ENCODE assay signal across 13 cellular contexts in the genomic region with DNA sequence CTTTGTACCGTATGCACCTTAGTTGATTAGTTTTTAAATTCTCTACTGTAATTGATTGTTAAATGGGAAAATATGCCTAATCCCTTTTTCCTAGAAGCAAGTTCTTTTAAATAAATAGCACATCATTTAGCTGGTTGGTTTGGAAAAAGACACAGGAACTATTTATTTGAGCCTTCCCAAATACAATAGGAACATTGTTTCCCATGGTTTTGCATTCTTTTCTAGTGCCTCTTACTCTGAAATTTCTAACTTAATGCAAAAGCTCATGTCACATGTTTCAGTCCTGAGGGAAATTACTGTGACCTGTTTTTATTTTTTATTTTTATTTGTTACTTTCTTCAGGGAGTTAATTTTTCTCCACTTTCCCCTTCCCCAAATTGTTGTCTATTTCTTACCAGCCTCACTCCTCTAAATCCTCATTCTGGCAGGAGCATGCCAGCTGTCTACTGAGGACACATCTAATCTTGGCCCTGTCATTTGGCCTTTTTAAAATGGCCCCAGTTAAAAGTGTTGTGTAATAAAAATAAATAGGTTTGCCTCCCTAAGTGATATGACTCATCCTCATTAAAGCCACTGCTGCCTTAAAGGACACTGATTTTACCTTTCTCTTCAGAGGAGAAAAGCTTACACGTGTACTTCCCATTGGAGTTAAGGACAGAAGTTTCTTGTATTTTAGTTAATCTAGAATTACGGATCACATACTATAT.
DNase-seq lines count a peak whose midpoint lies in the region; TF ChIP-seq lines count a peak whose summit lies in the region.
"Had no signal": no experiment of that assay in that cellular context is flagged by ENCODE, and none has a peak within 500 bp of the region (broad histone marks: within the 10 kb centered on the region; RNA-seq: fewer than 3 reads in every experiment).

No MANE protein-coding gene starts in this region.

- H3K9me2 ChIP-seq in GM23248 (ENCODE audit: insufficient read depth): no peaks in the 10 kb centered on the region

- no peak overlapping the region for H3K4me3 ChIP-seq in GM23248
- H3K4me3 ChIP-seq in HAP-1: no peak overlapping the region
- H3K4me3 ChIP-seq in esophagus squamous epithelium: no peak overlapping the region
- H3K4me3 ChIP-seq: pancreas, thyroid gland had no signal

- no peaks in the 10 kb centered on the region for H3K79me2 ChIP-seq in GM23248 (ENCODE audit: insufficient read depth)

- in situ Hi-C loops in GM23248 (cut with MboI) (no loop called here), HAP-1 (cut with MboI; ENCODE audit: low sequenced_read_pairs) (no loop called here)

- no peak overlapping the region for H3K4me2 ChIP-seq in GM23248 (ENCODE audit: unreplicated experiment)

- H3K27ac ChIP-seq in GM23248 (no peak overlapping the region), esophagus squamous epithelium (no peak overlapping the region)
- H3K27ac ChIP-seq: pancreas, thyroid gland had no signal

- H3K9me3 ChIP-seq in GM23248 (ENCODE audit: low read depth) (no peaks in the 10 kb centered on the region), HAP-1 (no peaks in the 10 kb centered on the region), esophagus squamous epithelium (no peaks in the 10 kb centered on the region)
- H3K9me3 ChIP-seq: pancreas, thyroid gland had no signal

- H3F3A ChIP-seq in GM23248 (ENCODE audit: insufficient read depth): no peaks in the 10 kb centered on the region

- TF ChIP-seq POLR2A in esophagus squamous epithelium (IDR thresholded peaks at IDR 0.05): no peak

- H3K4me1 ChIP-seq in GM23248 (ENCODE audit: insufficient read depth): no peaks in the 10 kb centered on the region
- H3K4me1 ChIP-seq in HAP-1: no peaks in the 10 kb centered on the region
- H3K4me1 ChIP-seq in esophagus squamous epithelium: no peaks in the 10 kb centered on the region
- H3K4me1 ChIP-seq: pancreas, thyroid gland had no signal

- TF ChIP-seq CTCF in esophagus squamous epithelium (IDR thresholded peaks at IDR 0.05): no peak

- H3K9ac ChIP-seq in GM23248: no peak overlapping the region

- intact Hi-C loops in esophagus squamous epithelium (cut with DNase I): no loop called here

- WGBS in GM23248 (ENCODE audit: low coverage in 1 of 2, low lambda C conversion rate in 2 of 2, missing lambda C conversion rate in 2 of 2), 2 experiments: 18 to 26% methylated on average over 3 of the region's 3 CpGs
- WGBS in esophagus squamous epithelium, 2 donors: 57 to 62% methylated on average over 3 of the region's 3 CpGs

- peak; percentile 2 for DNase-seq in GM23248
- DNase-seq in M059J (ENCODE audit: low read depth): peak; percentile 72
- peak; percentile 3 for DNase-seq in globus pallidus (ENCODE audit: low spot score)
- peak; percentile 43 for DNase-seq in renal cortical epithelial cell (ENCODE audit: low read depth)
- no peak for DNase-seq in HAP-1 (ENCODE audit: low spot score in 2 of 2)
- no peak for DNase-seq in superior temporal gyrus (ENCODE audit: extremely low spot score)
- no peak for DNase-seq in esophagus squamous epithelium (lab: John Stamatoyannopoulos, UW)
- DNase-seq: amniotic stem cell, H7, KG1, OCI-M1, pancreas, thyroid gland had no signal

- no peaks in the 10 kb centered on the region for H4K20me1 ChIP-seq in GM23248 (ENCODE audit: insufficient read depth)

- no peaks in the 10 kb centered on the region for H3K36me3 ChIP-seq in GM23248 (ENCODE audit: low read depth)
- H3K36me3 ChIP-seq in HAP-1 (replicated peaks): no peaks in the 10 kb centered on the region
- H3K36me3 ChIP-seq in esophagus squamous epithelium: no peaks in the 10 kb centered on the region
- H3K36me3 ChIP-seq: pancreas, thyroid gland had no signal

- H3K27me3 ChIP-seq in GM23248 (replicated peaks; ENCODE audit: insufficient read depth) (no peaks in the 10 kb centered on the region), HAP-1 (ENCODE audit: low read depth) (no peaks in the 10 kb centered on the region), esophagus squamous epithelium (no peaks in the 10 kb centered on the region)
- H3K27me3 ChIP-seq: pancreas, thyroid gland had no signal

- no peak overlapping the region for H2AFZ ChIP-seq in GM23248

Comparison
In these comparisons a context has a peak if more than half of its experiments do, and no peak if none do; other contexts are left out.
1. DNase-seq: peak in GM23248 (single experiment), M059J (single experiment), globus pallidus (single experiment) and renal cortical epithelial cell (single experiment); none in HAP-1 (0 of 2), superior temporal gyrus (single experiment) and esophagus squamous epithelium (single experiment).